In the genomic region with DNA sequence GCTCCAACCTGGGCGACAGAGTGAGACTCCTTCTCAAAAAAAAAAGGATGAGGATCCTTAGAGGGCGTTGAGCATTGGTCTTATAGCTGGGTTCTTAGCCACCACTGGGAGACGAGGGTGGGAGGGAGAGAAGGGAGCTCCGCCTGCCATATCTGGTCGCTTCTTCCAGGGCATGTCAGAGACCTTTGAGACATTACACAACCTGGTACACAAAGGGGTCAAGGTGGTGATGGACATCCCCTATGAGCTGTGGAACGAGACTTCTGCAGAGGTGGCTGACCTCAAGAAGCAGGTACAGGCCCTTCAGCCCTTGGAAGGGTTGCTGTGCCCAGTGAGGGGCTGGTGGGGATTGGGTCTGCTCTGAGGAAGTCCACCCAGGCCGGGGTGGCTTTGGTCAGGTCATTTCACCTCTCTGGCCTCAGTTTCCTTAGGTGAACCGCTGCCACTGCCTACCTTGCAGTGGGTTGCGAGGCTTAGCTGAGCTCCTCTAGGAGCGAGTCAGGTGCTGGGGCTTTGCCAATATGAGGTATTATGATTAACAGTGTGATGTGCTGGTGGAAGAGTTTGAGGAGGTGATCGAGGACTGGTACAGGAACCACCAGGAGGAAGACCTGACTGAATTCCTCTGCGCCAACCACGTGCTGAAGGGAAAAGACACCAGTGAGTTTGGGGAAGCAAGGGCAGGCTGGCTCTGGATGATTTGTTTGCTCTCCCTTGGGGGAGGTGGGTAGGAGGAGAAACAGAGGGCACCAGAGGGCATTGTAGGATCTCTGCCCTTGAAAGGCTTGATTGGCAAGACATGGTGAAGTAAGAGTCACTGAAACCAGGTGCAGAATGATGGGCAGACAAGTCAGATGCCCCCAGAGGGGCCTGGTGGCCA, we compare ENCODE assay signal across 21 cellular contexts. TPM values are rescaled to one million over a fixed set of nuclear protein-coding genes. Genes with fewer than 3 reads are reported as not detected.
DNase-seq lines count a peak whose midpoint lies in the region; ATAC-seq and TF ChIP-seq lines count a peak whose summit lies in the region.
"Had no signal": no experiment of that assay in that cellular context is flagged by ENCODE, and none has a peak within 500 bp of the region (broad histone marks: within the 10 kb centered on the region; RNA-seq: fewer than 3 reads in every experiment).

No MANE protein-coding gene starts in this region.

- H3K79me2 ChIP-seq in GM23338 (replicated peaks; ENCODE audit: insufficient read depth), result peaks cover 27% of the 10 kb centered on the region

- H3K4me1 ChIP-seq in BLaER1 treated with 17β-estradiol and CSF1 and Interleukin-3, amounts not matched to agents 10 nM and 100 nM, result peaks cover 47 to 78% (median 69%) of the 10 kb centered on the region in 10 experiments
- no peaks in the 10 kb centered on the region for H3K4me1 ChIP-seq in GM23338 (ENCODE audit: insufficient read depth)

- H3K4me3 Mint-ChIP-seq in GM23338 (peak overlapping the region; percentile 19; the same call in 1 of the 3 replicates), memory B cell (no peak overlapping the region)
- no peak overlapping the region for H3K4me3 Mint-ChIP-seq in activated naive CD8-positive, alpha-beta T cell treated with anti-CD3 and anti-CD28 coated beads for 36 hours

- DNase-seq in GM23338 (ENCODE audit: low spot score), result no peak
- DNase-seq in activated naive CD8-positive, alpha-beta T cell treated with anti-CD3 and anti-CD28 coated beads for 36 hours, result no peak
- no peak for DNase-seq in memory B cell (ENCODE audit: low spot score in 2 of 2)
- DNase-seq in T-helper 1 cell, result no peak
- no peak for DNase-seq in coronary artery (ENCODE audit: low spot score)
- DNase-seq in amniotic stem cell (lab: John Stamatoyannopoulos, UW), result no peak
- no peak for DNase-seq in germinal center (ENCODE audit: low spot score)
- DNase-seq: adrenal gland, caudate nucleus, islet precursor cell, Karpas-422, mesenchymal stem cell, NCI-H1092, NCI-H2081, NCI-H510A, SW 1271, trophoblast cell had no signal

- H3K4me2 ChIP-seq in BLaER1 treated with 17β-estradiol and CSF1 and Interleukin-3, amounts not matched to agents 10 nM and 100 nM, result peak overlapping the region in 9 of 11 experiments; percentile 37 to 99 (median 86); a peak in 17 of 22 replicates
- no peak overlapping the region for H3K4me2 ChIP-seq in GM23338

- H3K9me3 ChIP-seq in BLaER1 treated with 17β-estradiol and CSF1 and Interleukin-3, amounts not matched to agents 10 nM and 100 nM (replicated peaks in 1 of 11), result no peaks in the 10 kb centered on the region
- H3K9me3 ChIP-seq: adrenal gland had no signal

- peaks cover 72 to 100% (median 96%) of the 10 kb centered on the region in 11 experiments for H4K20me1 ChIP-seq in BLaER1 treated with 17β-estradiol and CSF1 and Interleukin-3, amounts not matched to agents 10 nM and 100 nM
- H4K20me1 ChIP-seq in GM23338 (replicated peaks; ENCODE audit: insufficient read depth), result peaks cover 11% of the 10 kb centered on the region

- H3K27me3 Mint-ChIP-seq in GM23338 (ENCODE audit: insufficient read depth, low read depth, poor library complexity) (peaks cover 15% of the 10 kb centered on the region), memory B cell (no peaks in the 10 kb centered on the region)
- no peaks in the 10 kb centered on the region for H3K27me3 Mint-ChIP-seq in activated naive CD8-positive, alpha-beta T cell treated with anti-CD3 and anti-CD28 coated beads for 36 hours

- peaks cover 71% of the 10 kb centered on the region for H3K36me3 Mint-ChIP-seq in GM23338 (ENCODE audit: low read depth)
- H3K36me3 Mint-ChIP-seq in activated naive CD8-positive, alpha-beta T cell treated with anti-CD3 and anti-CD28 coated beads for 36 hours, result peaks cover 54% of the 10 kb centered on the region
- H3K36me3 Mint-ChIP-seq in memory B cell, result peaks cover 26% of the 10 kb centered on the region

- H3K27ac Mint-ChIP-seq in GM23338 (no peak overlapping the region), memory B cell (peak overlapping the region; percentile 3)
- H3K27ac Mint-ChIP-seq in activated naive CD8-positive, alpha-beta T cell treated with anti-CD3 and anti-CD28 coated beads for 36 hours, result peak overlapping the region; percentile 67

- peaks cover 91 to 100% (median 95%) of the 10 kb centered on the region in 11 experiments for H3K36me3 ChIP-seq in BLaER1 treated with 17β-estradiol and CSF1 and Interleukin-3, amounts not matched to agents 10 nM and 100 nM
- peaks cover 25% of the 10 kb centered on the region for H3K36me3 ChIP-seq in GM23338 (ENCODE audit: insufficient read depth)

- H3K9me2 ChIP-seq in GM23338 (ENCODE audit: insufficient read depth), result no peaks in the 10 kb centered on the region

- 0 out of 2 replicates have a peak, but pooled peaks cover 12% of the 10 kb centered on the region for H3F3A ChIP-seq in GM23338 (replicated peaks; ENCODE audit: low read depth)

- no peak for ATAC-seq in GM23338
- no peak for ATAC-seq in memory B cell (ENCODE audit: low read depth)
- ATAC-seq: Right ventricle myocardium inferior had no signal

- H2AFZ ChIP-seq in GM23338, result no peak overlapping the region

- H3K4me1 Mint-ChIP-seq in GM23338 (peaks cover 16% of the 10 kb centered on the region), memory B cell (peaks cover 23% of the 10 kb centered on the region)
- peaks cover 34% of the 10 kb centered on the region for H3K4me1 Mint-ChIP-seq in activated naive CD8-positive, alpha-beta T cell treated with anti-CD3 and anti-CD28 coated beads for 36 hours

- H3K9me3 Mint-ChIP-seq in GM23338, result no peaks in the 10 kb centered on the region
- no peaks in the 10 kb centered on the region for H3K9me3 Mint-ChIP-seq in activated naive CD8-positive, alpha-beta T cell treated with anti-CD3 and anti-CD28 coated beads for 36 hours
- H3K9me3 Mint-ChIP-seq in memory B cell, result no peaks in the 10 kb centered on the region

- peak overlapping the region in 9 of 11 experiments; percentile 25 to 99 (median 51); a peak in 17 of 22 replicates for H3K27ac ChIP-seq in BLaER1 treated with 17β-estradiol and CSF1 and Interleukin-3, amounts not matched to agents 10 nM and 100 nM
- no peak overlapping the region for H3K27ac ChIP-seq in GM23338 (ENCODE audit: low read depth)
- no peak overlapping the region for H3K27ac ChIP-seq in coronary artery
- H3K27ac ChIP-seq: adrenal gland had no signal

- TF ChIP-seq CTCF in GM23338 (conservative IDR thresholded peaks at IDR 0.05; ENCODE audit: low read depth in 2 of 2) (no peak), coronary artery (IDR thresholded peaks at IDR 0.05) (no peak)

- H3K4me3 ChIP-seq in BLaER1 treated with 17β-estradiol and CSF1 and Interleukin-3, amounts not matched to agents 10 nM and 100 nM, result no peak overlapping the region
- H3K4me3 ChIP-seq in GM23338, result no peak overlapping the region
- H3K4me3 ChIP-seq in coronary artery, result no peak overlapping the region
- H3K4me3 ChIP-seq: adrenal gland had no signal

- H3K27me3 ChIP-seq in BLaER1 treated with 17β-estradiol and CSF1 and Interleukin-3, amounts not matched to agents 10 nM and 100 nM, result no peaks in the 10 kb centered on the region
- no peaks in the 10 kb centered on the region for H3K27me3 ChIP-seq in GM23338 (ENCODE audit: insufficient read depth)
- H3K27me3 ChIP-seq: adrenal gland had no signal

- peak overlapping the region; percentile 9 to 69 (median 33); a peak in 15 of 22 replicates for H3K9ac ChIP-seq in BLaER1 treated with 17β-estradiol and CSF1 and Interleukin-3, amounts not matched to agents 10 nM and 100 nM

TF ChIP-seq in GM23338, 12 proteins besides CTCF, POLR2A, EP300 and RAD21 (continues in another document):
- TF ChIP-seq CREB1 (CRISPR knock-in tag; IDR thresholded peaks at IDR 0.05; ENCODE audit: low read depth) (no peak), ZNF331 (CRISPR knock-in tag; IDR thresholded peaks at IDR 0.05; ENCODE audit: low read depth) (no peak)

RNA-seq across cellular contexts. Expression of a gene that starts 8.5 kb away (rescaled TPM):
- total RNA-seq in GM23338 (2014; rRNA removed; shearing (Covaris generic)), result 66.3 and 67.0 TPM in 2 replicates
- polyA plus RNA-seq in GM23338 (2016; fragmentation: Nextera tagmentation; extraction: Ambion mirVana), result 68.5 and 74.5 TPM in 2 replicates
- total RNA-seq in activated naive CD8-positive, alpha-beta T cell treated with anti-CD3 and anti-CD28 coated beads for 36 hours, result 10 to 100 TPM; 53.6 to 55.7 TPM

RNA-seq across cellular contexts. Expression of a gene that starts 21.9 kb away (rescaled TPM):
- total RNA-seq in GM23338 (2014; rRNA removed; shearing (Covaris generic)), result not detected in 2 replicates
- polyA plus RNA-seq in GM23338 (2016; fragmentation: Nextera tagmentation; extraction: Ambion mirVana), result 0.30 TPM in 1 of 2 replicates, not detected in the other
- not detected for total RNA-seq in activated naive CD8-positive, alpha-beta T cell treated with anti-CD3 and anti-CD28 coated beads for 36 hours
- total RNA-seq: renal cortical epithelial cell, Right ventricle myocardium inferior had no signal
- polyA plus RNA-seq: adrenal gland, neural cell had no signal

RNA-seq across cellular contexts. Expression of a gene that starts 22.8 kb away (rescaled TPM):
- not detected in 2 replicates for total RNA-seq in GM23338 (2014; rRNA removed; shearing (Covaris generic))
- polyA plus RNA-seq in GM23338 (2016; fragmentation: Nextera tagmentation; extraction: Ambion mirVana), result 0.52 and 2.5 TPM in 2 replicates
- total RNA-seq in activated naive CD8-positive, alpha-beta T cell treated with anti-CD3 and anti-CD28 coated beads for 36 hours, result under 1 TPM; 0.20 to 0.35 TPM

RNA-seq across cellular contexts. Expression of a gene that starts 41.2 kb away (rescaled TPM):
- total RNA-seq in GM23338 (2014; rRNA removed; shearing (Covaris generic)), result 24.8 and 25.1 TPM in 2 replicates
- polyA plus RNA-seq in GM23338 (2016; fragmentation: Nextera tagmentation; extraction: Ambion mirVana), result 5.2 and 6.5 TPM in 2 replicates
- total RNA-seq in activated naive CD8-positive, alpha-beta T cell treated with anti-CD3 and anti-CD28 coated beads for 36 hours, result 10 to 100 TPM; 15.2 to 16.7 TPM

RNA-seq across cellular contexts. Expression of a gene that starts 46.6 kb away (rescaled TPM):
- total RNA-seq in GM23338 (2014; rRNA removed; shearing (Covaris generic)), result 49.9 and 55.3 TPM in 2 replicates
- polyA plus RNA-seq in GM23338 (2016; fragmentation: Nextera tagmentation; extraction: Ambion mirVana), result 16.5 and 20.0 TPM in 2 replicates
- total RNA-seq in activated naive CD8-positive, alpha-beta T cell treated with anti-CD3 and anti-CD28 coated beads for 36 hours, result 10 to 100 TPM; 43.0 to 43.4 TPM

Comparison
In these comparisons a context has a peak if more than half of its experiments do, and no peak if none do; other contexts are left out.
1. H3K27ac ChIP-seq: peak in BLaER1 treated with 17β-estradiol and CSF1 and Interleukin-3, amounts not matched to agents 10 nM and 100 nM (9 of 11); none in GM23338 (single experiment) and coronary artery (0 of 2).